In genomic region chr4:106595906-106596305, GRCh38 we compare ENCODE assay signal across 30 cellular contexts.
"Had no signal": no experiment of that assay in that cellular context is flagged by ENCODE, and none has a peak within 500 bp of the region (broad histone marks: within the 10 kb centered on the region; RNA-seq: fewer than 3 reads in every experiment).

No MANE protein-coding gene starts in this region.

- H3K4me3 ChIP-seq: colonic mucosa, gastrocnemius medialis, heart right ventricle, lower lobe of right lung, mucosa of descending colon, pancreas, right atrium auricular region, stomach, thyroid gland had no signal

- H3K36me3 Mint-ChIP-seq: memory B cell; mesothelial cell of epicardium; naive B cell; natural killer cell treated with Interleukin-12 subunit alpha and Interleukin-12 subunit beta and Interleukin-15 and Interleukin-18, amount 100 ng/mL, for 72 hours; stimulated activated effector memory CD8-positive, alpha-beta T cell treated with anti-CD3 and anti-CD28 coated beads, Interleukin-12 subunit alpha, Interleukin-12 subunit beta, amount 100 ng/mL, for 72 hours had no signal

- DNase-seq: colonic mucosa; effector CD8-positive, alpha-beta T cell; endodermal cell; gastrocnemius medialis; glutamatergic neuron; heart right ventricle; hippocampal formation; left ventricle myocardium superior; lower lobe of right lung; mucosa of descending colon; naive B cell; pancreas; stimulated activated CD4-positive, alpha-beta T cell treated with anti-CD3 and anti-CD28 coated beads, Interleukin-2, amount 100 ng/mL, for 24 hours; stimulated activated CD4-positive, alpha-beta T cell treated with anti-CD3 and anti-CD28 coated beads, Interleukin-4, amount 100 ng/mL, for 24 hours; stimulated activated naive CD4-positive, alpha-beta T cell treated with Interleukin-2 at 50 U/mL for 16 hours; stomach; thyroid gland; trophoblast cell had no signal

- H3K4me1 ChIP-seq: colonic mucosa, gastrocnemius medialis, heart right ventricle, lower lobe of right lung, pancreas, right atrium auricular region, stomach, thyroid gland had no signal

- H3K4me3 Mint-ChIP-seq: central memory CD8-positive, alpha-beta T cell; dendritic cell treated with granulocyte-macrophage colony-stimulating factor and Interleukin-4, amounts not matched to agents 40 ng/mL and 50 ng/mL, for 4 days; endodermal cell; memory B cell; mesothelial cell of epicardium; naive B cell; natural killer cell treated with Interleukin-12 subunit alpha and Interleukin-12 subunit beta and Interleukin-15 and Interleukin-18, amount 100 ng/mL, for 72 hours; neural crest cell; stimulated activated effector memory CD8-positive, alpha-beta T cell treated with anti-CD3 and anti-CD28 coated beads, Interleukin-12 subunit alpha, Interleukin-12 subunit beta, amount 100 ng/mL, for 72 hours had no signal

- H3K27ac ChIP-seq: colonic mucosa, epithelial cell of prostate, gastrocnemius medialis, heart right ventricle, lower lobe of right lung, neutrophil, pancreas, right atrium auricular region, stomach, thyroid gland had no signal

- H3K27ac Mint-ChIP-seq: dendritic cell treated with granulocyte-macrophage colony-stimulating factor and Interleukin-4, amounts not matched to agents 40 ng/mL and 50 ng/mL, for 4 days; endodermal cell; memory B cell; mesothelial cell of epicardium; naive B cell; natural killer cell treated with Interleukin-12 subunit alpha and Interleukin-12 subunit beta and Interleukin-15 and Interleukin-18, amount 100 ng/mL, for 72 hours; stimulated activated effector memory CD8-positive, alpha-beta T cell treated with anti-CD3 and anti-CD28 coated beads, Interleukin-12 subunit alpha, Interleukin-12 subunit beta, amount 100 ng/mL, for 72 hours had no signal

- H3K9me3 ChIP-seq: colonic mucosa, gastrocnemius medialis, heart right ventricle, lower lobe of right lung, mucosa of descending colon, neutrophil, pancreas, right atrium auricular region, stomach, thyroid gland had no signal

- H3K27me3 ChIP-seq: colonic mucosa, gastrocnemius medialis, heart right ventricle, neutrophil, pancreas, right atrium auricular region, stomach, thyroid gland had no signal

- H3K36me3 ChIP-seq: colonic mucosa, gastrocnemius medialis, heart right ventricle, lower lobe of right lung, neutrophil, pancreas, right atrium auricular region, stomach, thyroid gland had no signal

- ATAC-seq: esophagus mucosa; gastrocnemius medialis; heart right ventricle; left ventricle myocardium superior; lower lobe of right lung; mucosa of descending colon; natural killer cell treated with Interleukin-12 subunit alpha and Interleukin-12 subunit beta and Interleukin-15 and Interleukin-18, amount 100 ng/mL, for 72 hours; pancreas; sciatic nerve; stimulated activated effector memory CD8-positive, alpha-beta T cell treated with anti-CD3 and anti-CD28 coated beads, Interleukin-12 subunit alpha, Interleukin-12 subunit beta, amount 100 ng/mL, for 72 hours had no signal

- H3K4me1 Mint-ChIP-seq: central memory CD8-positive, alpha-beta T cell; endodermal cell; memory B cell; naive B cell; neural crest cell; stimulated activated effector memory CD8-positive, alpha-beta T cell treated with anti-CD3 and anti-CD28 coated beads, Interleukin-12 subunit alpha, Interleukin-12 subunit beta, amount 100 ng/mL, for 72 hours had no signal

- H3K27me3 Mint-ChIP-seq: central memory CD8-positive, alpha-beta T cell; dendritic cell treated with granulocyte-macrophage colony-stimulating factor and Interleukin-4, amounts not matched to agents 40 ng/mL and 50 ng/mL, for 4 days; memory B cell; naive B cell; natural killer cell treated with Interleukin-12 subunit alpha and Interleukin-12 subunit beta and Interleukin-15 and Interleukin-18, amount 100 ng/mL, for 72 hours had no signal

- H3K9me3 Mint-ChIP-seq: central memory CD8-positive, alpha-beta T cell; dendritic cell treated with granulocyte-macrophage colony-stimulating factor and Interleukin-4, amounts not matched to agents 40 ng/mL and 50 ng/mL, for 4 days; endodermal cell; mesothelial cell of epicardium; naive B cell; natural killer cell treated with Interleukin-12 subunit alpha and Interleukin-12 subunit beta and Interleukin-15 and Interleukin-18, amount 100 ng/mL, for 72 hours had no signal
